ENCODE assay signal across 7 cellular contexts in the genomic region with DNA sequence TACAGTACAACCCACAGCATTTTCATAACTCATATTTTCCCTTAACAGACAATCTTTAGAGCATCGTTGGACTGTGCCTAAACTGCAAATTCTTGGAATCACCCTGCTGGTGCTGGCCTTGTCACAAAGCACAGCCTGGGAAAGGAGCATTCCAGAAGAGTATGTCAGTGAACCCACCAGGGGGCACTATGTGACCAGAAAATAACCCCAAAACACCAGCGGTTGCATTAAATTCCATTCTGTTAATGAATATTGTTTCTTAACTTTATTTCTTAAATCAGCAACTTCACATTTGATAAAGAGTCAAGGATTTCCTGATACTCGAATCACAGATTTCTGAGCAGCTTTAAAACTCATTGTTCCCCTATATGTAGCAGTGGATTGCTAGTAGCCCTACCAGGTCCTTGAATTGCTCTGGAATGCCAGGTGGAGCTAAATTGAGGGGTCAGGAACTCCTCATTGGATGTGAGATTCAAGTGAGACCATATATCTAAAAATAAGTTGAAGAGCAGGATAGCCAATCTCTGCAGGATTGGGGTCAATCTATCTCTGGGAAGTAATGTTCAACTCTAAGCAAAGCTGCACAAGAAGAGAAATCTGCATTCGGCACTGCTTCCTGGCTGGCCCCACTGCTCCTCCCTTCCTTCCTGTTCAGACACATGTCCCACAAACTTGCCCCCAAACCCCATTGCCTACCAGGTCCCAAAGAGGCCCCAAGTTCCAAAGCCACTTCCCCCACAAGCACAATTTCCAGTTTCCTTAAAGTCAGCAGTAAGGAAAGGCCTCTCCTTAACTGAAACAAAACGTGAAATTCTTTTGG. TPM values are rescaled to one million over a fixed set of nuclear protein-coding genes. Genes with fewer than 3 reads are reported as not detected.
DNase-seq lines count a peak whose midpoint lies in the region; ATAC-seq and TF ChIP-seq lines count a peak whose summit lies in the region.

No MANE protein-coding gene starts in this region.

- intact Hi-C loops in gastrocnemius medialis (cut with DNase I; ENCODE audit: low total_unique reads): loop anchor here (1.0 kb wide), 2 partner anchors 224 to 256 kb away; no protein-coding TSS in a partner anchor

- H3K27ac ChIP-seq in right atrium auricular region (no peak overlapping the region), gastrocnemius medialis (no peak overlapping the region)

- H3K4me3 Mint-ChIP-seq in T-helper 17 cell: peak overlapping the region; percentile 36

- TF ChIP-seq CTCF in GM12865 (IDR thresholded peaks at IDR 0.05; ENCODE audit: insufficient read depth, low read depth, low read length, missing control alignments) (peak; percentile 63), NB4 (IDR thresholded peaks at IDR 0.05; ENCODE audit: low read depth, low read length) (peak; percentile 64), right atrium auricular region (IDR thresholded peaks at IDR 0.05) (peak; percentile 71 to 86), gastrocnemius medialis (IDR thresholded peaks at IDR 0.05 in 4 of 5, conservative IDR thresholded peaks at IDR 0.05 in 1 of 5) (peak; percentile 79 to 84 (median 83))

- no peaks in the 10 kb centered on the region for H3K36me3 Mint-ChIP-seq in T-helper 17 cell (ENCODE audit: low read depth)

- H3K27me3 Mint-ChIP-seq in T-helper 17 cell: no peaks in the 10 kb centered on the region

- no peaks in the 10 kb centered on the region for H3K9me3 ChIP-seq in T-helper 17 cell (ENCODE audit: control insufficient read depth, low read length, poor library complexity, severe bottlenecking)
- no peaks in the 10 kb centered on the region for H3K9me3 ChIP-seq in right atrium auricular region
- H3K9me3 ChIP-seq in gastrocnemius medialis: no peaks in the 10 kb centered on the region

- H3K27me3 ChIP-seq in right atrium auricular region (no peaks in the 10 kb centered on the region), gastrocnemius medialis (no peaks in the 10 kb centered on the region)

- TF ChIP-seq POLR2A in NB4 (IDR thresholded peaks at IDR 0.05; ENCODE audit: extremely low read depth, insufficient read length): no peak
- TF ChIP-seq POLR2A in gastrocnemius medialis (IDR thresholded peaks at IDR 0.05): no peak

- H3K4me1 ChIP-seq in right atrium auricular region (peaks cover 0 to 6% of the 10 kb centered on the region in 2 donors), gastrocnemius medialis (peaks cover 5 to 8% of the 10 kb centered on the region in 2 donors)

- DNase-seq in GM12865 (ENCODE audit: low read depth): peak; percentile 66
- peak; percentile 78 for DNase-seq in NB4 (ENCODE audit: low read depth)
- peak; percentile 36 to 51 (median 40) for DNase-seq in T-helper 17 cell
- peak in 52 of 58 donors; percentile 6 to 82 (median 52) for DNase-seq in anterior cingulate cortex (lab: John Stamatoyannopoulos, UW)
- DNase-seq in right atrium auricular region (ENCODE audit: low spot score): no peak
- peak; percentile 29 to 33 for DNase-seq in gastrocnemius medialis

- H3K27ac Mint-ChIP-seq in T-helper 17 cell: peak overlapping the region; percentile 39

- peaks cover 31% of the 10 kb centered on the region for H3K4me1 Mint-ChIP-seq in T-helper 17 cell

- ATAC-seq in T-helper 17 cell (peak; percentile 51), gastrocnemius medialis (peak; percentile 82 to 84), HG03025 (IDR thresholded peaks at IDR 0.05; ENCODE audit: low FRiP score, unreplicated experiment) (no peak)

- H3K4me3 ChIP-seq in GM12865 (ENCODE audit: low read depth, low read length) (no peak overlapping the region), NB4 (ENCODE audit: low read depth, low read length) (no peak overlapping the region), right atrium auricular region (no peak overlapping the region), gastrocnemius medialis (no peak overlapping the region)

- H3K36me3 ChIP-seq in right atrium auricular region: no peaks in the 10 kb centered on the region
- no peaks in the 10 kb centered on the region for H3K36me3 ChIP-seq in gastrocnemius medialis

- in situ Hi-C loops in gastrocnemius medialis (cut with MboI; ENCODE audit: low sequenced_read_pairs in 4 of 4): loop anchor here (5.0 to 25.0 kb wide), 2 partner anchors 224 to 1054 kb away; no protein-coding TSS in a partner anchor

RNA-seq across cellular contexts. Expression of gene RAB4A, which starts 12.7 kb away (rescaled TPM):
- total RNA-seq in T-helper 17 cell (10 to 100 TPM; 34.3 to 47.2 TPM), right atrium auricular region (10 to 100 TPM; 44.4 to 60.8 TPM), gastrocnemius medialis (10 to 100 TPM; 21.1 to 48.1 (median 29.2) TPM)
